Comparison of ENCODE assay signal across 8 cellular contexts in the genomic region with DNA sequence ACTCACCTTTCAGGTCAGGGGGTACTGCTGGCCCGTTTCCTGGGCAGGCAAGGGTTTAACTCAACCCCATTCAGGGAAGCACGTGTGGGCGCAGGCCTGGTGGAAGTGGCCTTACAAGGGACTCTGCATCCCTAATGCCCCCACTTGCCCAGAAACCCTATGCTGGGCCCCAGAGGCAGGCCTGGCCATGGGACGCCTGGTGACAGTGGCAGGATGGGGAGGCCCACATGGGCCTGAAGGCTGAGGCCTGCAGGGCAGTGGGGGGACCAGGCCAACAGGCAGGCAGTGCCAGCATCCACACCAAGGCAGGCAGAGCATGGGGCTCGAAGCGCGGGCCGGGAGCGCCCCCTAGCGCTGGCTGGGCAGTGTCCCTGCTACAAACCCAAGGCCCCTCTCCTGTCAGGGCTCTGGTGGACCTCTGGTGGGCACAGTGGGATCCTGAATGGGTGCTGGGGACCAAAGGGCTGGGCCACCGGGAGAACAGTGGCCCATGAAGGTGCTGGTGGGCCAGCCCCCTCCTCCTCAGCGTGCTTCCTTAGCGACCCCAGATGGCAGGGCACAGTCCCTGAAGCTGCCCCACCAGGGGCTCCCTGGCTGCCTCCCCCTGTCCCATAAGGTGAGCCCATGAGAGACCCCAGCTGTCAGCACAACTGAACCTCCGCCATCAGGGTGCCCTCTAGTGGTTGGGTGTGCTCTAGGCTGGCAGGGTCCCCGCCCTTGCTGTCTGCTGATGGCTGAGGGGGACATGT. TPM values are rescaled to one million over a fixed set of nuclear protein-coding genes. Genes with fewer than 3 reads are reported as not detected.
DNase-seq lines count a peak whose midpoint lies in the region; ATAC-seq, FAIRE-seq and TF ChIP-seq lines count a peak whose summit lies in the region.

No MANE protein-coding gene starts in this region.

- peak; percentile 87 for ATAC-seq in HepG2
- no peak for ATAC-seq in GM18873 (IDR thresholded peaks at IDR 0.05; ENCODE audit: low FRiP score, unreplicated experiment)

- peak overlapping the region; percentile 24 for H3K27ac ChIP-seq in HepG2 (ENCODE audit: extremely low read length, insufficient read depth, low read length)

- BruUV-seq in HepG2 (replicated peaks; lab: Mats Ljungman, UMichigan), result no TSS peak

- no peaks in the 10 kb centered on the region for H3K79me2 ChIP-seq in HepG2 (ENCODE audit: insufficient read depth, low read length)

- TF ChIP-seq CTCF in GM13977 (IDR thresholded peaks at IDR 0.05; ENCODE audit: extremely low read depth, insufficient read depth, missing control alignments) (peak; percentile 97), HepG2 (CRISPR knock-in tag; IDR thresholded peaks at IDR 0.05) (peak; percentile 94)

- intact Hi-C loops in HepG2 (cut with micrococcal nuclease; ENCODE audit: unreplicated experiment), result loop anchor here (1.0 to 5.0 kb wide), 5 partner anchors 13 to 87 kb away; no protein-coding TSS in a partner anchor

- no peak for TF ChIP-seq POLR2A in HepG2 (IDR thresholded peaks at IDR 0.05; ENCODE audit: insufficient read depth in 1 of 2, low read depth in 2 of 2, low read length in 2 of 2)

- POLR2A ChIA-PET in activated CD4-positive, alpha-beta T cell treated with anti-CD3 and anti-CD28 coated beads, Interleukin-2, amount 10 ng/mL, durations not matched to agents 7 days and 5 days (lab: Charles Lee), result no interaction called here
- POLR2A ChIA-PET in HepG2 (lab: Yijun Ruan, JAX), result interaction anchor here (1.5 to 8.0 kb wide), 7 partner anchors 14 to 64 kb away, joined by 4 to 119 read pairs (median 14); a partner anchor contains a TSS

- H3K4me3 Mint-ChIP-seq in activated CD4-positive, alpha-beta T cell treated with anti-CD3 and anti-CD28 coated beads, Interleukin-2, amount 10 ng/mL, durations not matched to agents 7 days and 5 days, result no peak overlapping the region

- H2AFZ ChIP-seq in HepG2 (ENCODE audit: low read length), result no peak overlapping the region

- 0% methylated on average over 3 of the region's 15 CpGs for WGBS in HepG2 (ENCODE audit: low lambda C conversion rate)

- no peak overlapping the region for H3K4me2 ChIP-seq in HepG2 (ENCODE audit: low read depth, low read length)

- CTCF ChIA-PET in activated CD4-positive, alpha-beta T cell treated with anti-CD3 and anti-CD28 coated beads, Interleukin-2, amount 10 ng/mL, durations not matched to agents 7 days and 5 days (lab: Charles Lee), result interaction anchor here (0.5 to 2.3 kb wide), 11 partner anchors 10 to 117 kb away, joined by 3 to 9 read pairs (median 3); no protein-coding TSS in a partner anchor
- CTCF ChIA-PET in HepG2 (lab: Yijun Ruan, JAX; ENCODE audit: low intra/inter-chr PET ratio, low total read pairs), result interaction anchor here (0.7 to 4.3 kb wide), 17 partner anchors 15 to 116 kb away, joined by 3 to 179 read pairs (median 5); no protein-coding TSS in a partner anchor

- no peak overlapping the region for H3K9ac ChIP-seq in HepG2 (ENCODE audit: insufficient read depth, low read depth, low read length)

- H3K27ac Mint-ChIP-seq in activated CD4-positive, alpha-beta T cell treated with anti-CD3 and anti-CD28 coated beads, Interleukin-2, amount 10 ng/mL, durations not matched to agents 7 days and 5 days, result no peak overlapping the region

- FAIRE-seq in HepG2 (lab: Jason Lieb, UNC), result peak; percentile 77

- TF ChIP-seq RAD21 in HepG2 (CRISPR knock-in tag; IDR thresholded peaks at IDR 0.05), result peak; percentile 99

- peaks cover 14 to 38% of the 10 kb centered on the region in 2 experiments; a peak in 4 of 5 replicates for H3K36me3 ChIP-seq in HepG2 (replicated peaks in 1 of 2; ENCODE audit: control insufficient read depth in 1 of 2, insufficient read depth in 2 of 2, low read length in 2 of 2)

- DNase-seq in 8988T (peak; percentile 98), GM13977 (ENCODE audit: low spot score) (peak; percentile 92), NCI-H2196 treated with DMSO at 0.1 percent for 48 hours (lab: John Stamatoyannopoulos, UW; ENCODE audit: unreplicated experiment) (peak; percentile 15), dermis blood vessel endothelial cell (peak; percentile 84), HepG2 (ENCODE audit: low spot score) (peak; percentile 86)
- DNase-seq in activated CD4-positive, alpha-beta T cell treated with anti-CD3 and anti-CD28 coated beads, Interleukin-2, amount 10 ng/mL, durations not matched to agents 7 days and 5 days, result peak; percentile 72
- peak; percentile 18 to 67 (median 46) for DNase-seq in stimulated activated CD4-positive, alpha-beta T cell treated with anti-CD3 and anti-CD28 coated beads, TNF-alpha, amount 100 ng/mL, for 24 hours (ENCODE audit: low read depth in 3 of 3)

- peaks cover 6% of the 10 kb centered on the region; the same call in 1 of the 2 replicates for H4K20me1 ChIP-seq in HepG2 (ENCODE audit: insufficient read depth, low read length)

- no peaks in the 10 kb centered on the region for H3K27me3 ChIP-seq in HepG2 (ENCODE audit: control insufficient read depth in 1 of 2, insufficient read depth in 2 of 2, low read length in 2 of 2)

- H3K4me1 ChIP-seq in HepG2 (ENCODE audit: insufficient read depth, low read length), result peaks cover 20% of the 10 kb centered on the region

- TF ChIP-seq EP300 in HepG2 (IDR thresholded peaks at IDR 0.05; ENCODE audit: low read depth in 2 of 2, low read length in 2 of 2), result no peak
- 0 out of 2 replicates have a peak, but pooled peaks have one; percentile 32 for TF ChIP-seq EP300 in HepG2 (CRISPR knock-in tag; IDR thresholded peaks at IDR 0.05; ENCODE audit: borderline replicate concordance)

- no peaks in the 10 kb centered on the region for H3K9me3 Mint-ChIP-seq in activated CD4-positive, alpha-beta T cell treated with anti-CD3 and anti-CD28 coated beads, Interleukin-2, amount 10 ng/mL, durations not matched to agents 7 days and 5 days

- in situ Hi-C loops in GM13977 (cut with MboI; ENCODE audit: low pct_unique_long_range_greater_than_20kb, low sequenced_read_pairs, unreplicated experiment) (loop anchor here (5.0 kb wide), 1 partner anchor 68 kb away; no protein-coding TSS in a partner anchor), HepG2 (cut with HindIII; ENCODE audit: extremely low pct_ligation_motif_present, low pct_unique_long_range_greater_than_20kb) (loop anchor here (10.0 kb wide), 1 partner anchor 55 kb away; no protein-coding TSS in a partner anchor)

- H3K9me3 ChIP-seq in HepG2 (ENCODE audit: low read length), result no peaks in the 10 kb centered on the region

- H3K4me1 Mint-ChIP-seq in activated CD4-positive, alpha-beta T cell treated with anti-CD3 and anti-CD28 coated beads, Interleukin-2, amount 10 ng/mL, durations not matched to agents 7 days and 5 days, result no peaks in the 10 kb centered on the region

- peaks cover 2% of the 10 kb centered on the region for H3K36me3 Mint-ChIP-seq in activated CD4-positive, alpha-beta T cell treated with anti-CD3 and anti-CD28 coated beads, Interleukin-2, amount 10 ng/mL, durations not matched to agents 7 days and 5 days (ENCODE audit: low read depth)

- no peaks in the 10 kb centered on the region for H3K27me3 Mint-ChIP-seq in activated CD4-positive, alpha-beta T cell treated with anti-CD3 and anti-CD28 coated beads, Interleukin-2, amount 10 ng/mL, durations not matched to agents 7 days and 5 days

- no peak overlapping the region for H3K4me3 ChIP-seq in HepG2 (replicated peaks in 1 of 3; ENCODE audit: insufficient read depth in 1 of 3, low read depth in 2 of 3, low read length in 3 of 3)

RNA-seq across cellular contexts. Expression of a gene that starts 16.8 kb away (rescaled TPM):
- total RNA-seq in activated CD4-positive, alpha-beta T cell treated with anti-CD3 and anti-CD28 coated beads, Interleukin-2, amount 10 ng/mL, durations not matched to agents 7 days and 5 days, result under 1 TPM; 0.25 to 0.27 TPM
- 1.1 and 1.4 TPM in 2 replicates for total RNA-seq in dermis blood vessel endothelial cell
- total RNA-seq in HepG2 (2016; rRNA removed; fragmentation: Illumina TruSeq; extraction: Trizol), result 40.2 and 103 TPM in 2 replicates
- 18.3 and 22.4 TPM in 2 replicates for total RNA-seq in HepG2 (2016; cell fraction: cytosol; rRNA removed; fragmentation: Illumina TruSeq; extraction: Trizol; ENCODE audit: low read depth)
- total RNA-seq in HepG2 (2016; cell fraction: insoluble cytoplasmic fraction; rRNA removed; fragmentation: Illumina TruSeq; extraction: Trizol), result 38.7 and 106 TPM in 2 replicates
- 39.4 and 45.4 TPM in 2 replicates for total RNA-seq in HepG2 (2016; cell fraction: membrane; rRNA removed; fragmentation: Illumina TruSeq; extraction: Trizol)
- total RNA-seq in HepG2 (2016; cell fraction: nucleus; rRNA removed; fragmentation: Illumina TruSeq; extraction: Trizol), result 114 and 144 TPM in 2 replicates
- polyA plus RNA-seq in HepG2 (2011; rRNA removed), result 109 and 159 TPM in 2 replicates
- polyA plus RNA-seq in HepG2 (2011; cell fraction: cytosol; rRNA removed), result 87.8 and 132 TPM in 2 replicates
- polyA plus RNA-seq in HepG2 (2011; cell fraction: nucleus; rRNA removed), result 914 and 1,354 TPM in 2 replicates
- 127 and 140 TPM in 2 replicates for polyA plus RNA-seq in HepG2 (2012)
- polyA plus RNA-seq in HepG2 (2016; cell fraction: cytosol; fragmentation: Illumina TruSeq; extraction: Trizol; ENCODE audit: low read depth), result 6.7 and 7.6 TPM in 2 replicates
- polyA plus RNA-seq in HepG2 (2016; cell fraction: insoluble cytoplasmic fraction; fragmentation: Illumina TruSeq; extraction: Trizol; ENCODE audit: low read depth), result 36.5 and 42.1 TPM in 2 replicates
- 24.3 and 24.6 TPM in 2 replicates for polyA plus RNA-seq in HepG2 (2016; cell fraction: membrane; fragmentation: Illumina TruSeq; extraction: Trizol; ENCODE audit: low read depth)
- 393 and 407 TPM in 2 replicates for polyA plus RNA-seq in HepG2 (2016; cell fraction: nucleus; fragmentation: Illumina TruSeq; extraction: Trizol; ENCODE audit: insufficient read depth, low read depth)
- 7.3 and 222 TPM in 2 replicates for polyA minus RNA-seq in HepG2 (2011; rRNA and poly(A)+ RNA removed; ENCODE audit: low replicate concordance)
- 97.8 and 100 TPM in 2 replicates for polyA minus RNA-seq in HepG2 (2011; cell fraction: cytosol; rRNA and poly(A)+ RNA removed)
- polyA minus RNA-seq in HepG2 (2011; cell fraction: nucleus; rRNA and poly(A)+ RNA removed), result 130 and 153 TPM in 2 replicates

RNA-seq across cellular contexts. Expression of a gene that starts 46.0 kb away (rescaled TPM):
- 10 to 100 TPM; 40.7 to 49.5 TPM for total RNA-seq in activated CD4-positive, alpha-beta T cell treated with anti-CD3 and anti-CD28 coated beads, Interleukin-2, amount 10 ng/mL, durations not matched to agents 7 days and 5 days
- 90.0 and 95.8 TPM in 2 replicates for total RNA-seq in dermis blood vessel endothelial cell
- 29.4 and 41.6 TPM in 2 replicates for total RNA-seq in HepG2 (2016; rRNA removed; fragmentation: Illumina TruSeq; extraction: Trizol)
- total RNA-seq in HepG2 (2016; cell fraction: cytosol; rRNA removed; fragmentation: Illumina TruSeq; extraction: Trizol; ENCODE audit: low read depth), result 5.3 and 7.1 TPM in 2 replicates
- total RNA-seq in HepG2 (2016; cell fraction: insoluble cytoplasmic fraction; rRNA removed; fragmentation: Illumina TruSeq; extraction: Trizol), result 25.4 and 43.2 TPM in 2 replicates
- total RNA-seq in HepG2 (2016; cell fraction: membrane; rRNA removed; fragmentation: Illumina TruSeq; extraction: Trizol), result 10.6 and 10.8 TPM in 2 replicates
- total RNA-seq in HepG2 (2016; cell fraction: nucleus; rRNA removed; fragmentation: Illumina TruSeq; extraction: Trizol), result 39.8 and 46.4 TPM in 2 replicates
- polyA plus RNA-seq in HepG2 (2011; rRNA removed), result 9.7 and 14.7 TPM in 2 replicates
- 6.3 and 8.5 TPM in 2 replicates for polyA plus RNA-seq in HepG2 (2011; cell fraction: cytosol; rRNA removed)
- 56.2 and 61.1 TPM in 2 replicates for polyA plus RNA-seq in HepG2 (2011; cell fraction: nucleus; rRNA removed)
- 12.6 and 16.7 TPM in 2 replicates for polyA plus RNA-seq in HepG2 (2012)
- 1.6 and 2.1 TPM in 2 replicates for polyA plus RNA-seq in HepG2 (2016; cell fraction: cytosol; fragmentation: Illumina TruSeq; extraction: Trizol; ENCODE audit: low read depth)
- polyA plus RNA-seq in HepG2 (2016; cell fraction: insoluble cytoplasmic fraction; fragmentation: Illumina TruSeq; extraction: Trizol; ENCODE audit: low read depth), result 14.8 and 19.6 TPM in 2 replicates
- polyA plus RNA-seq in HepG2 (2016; cell fraction: membrane; fragmentation: Illumina TruSeq; extraction: Trizol; ENCODE audit: low read depth), result 3.7 and 4.3 TPM in 2 replicates
- 74.4 and 84.9 TPM in 2 replicates for polyA plus RNA-seq in HepG2 (2016; cell fraction: nucleus; fragmentation: Illumina TruSeq; extraction: Trizol; ENCODE audit: insufficient read depth, low read depth)
- 41.3 and 51.6 TPM in 2 replicates for polyA minus RNA-seq in HepG2 (2011; rRNA and poly(A)+ RNA removed; ENCODE audit: low replicate concordance)
- polyA minus RNA-seq in HepG2 (2011; cell fraction: cytosol; rRNA and poly(A)+ RNA removed), result 26.3 and 30.1 TPM in 2 replicates
- 21.1 and 31.3 TPM in 2 replicates for polyA minus RNA-seq in HepG2 (2011; cell fraction: nucleus; rRNA and poly(A)+ RNA removed)

Comparison
In these comparisons a context has a peak if more than half of its experiments do, and no peak if none do; other contexts are left out.
1. DNase-seq: peak in every context shown above with its lines; median percentile 98 in 8988T; 92 in GM13977; 86 in HepG2; 84 in dermis blood vessel endothelial cell; 72 in activated CD4-positive, alpha-beta T cell treated with anti-CD3 and anti-CD28 coated beads, Interleukin-2, amount 10 ng/mL, durations not matched to agents 7 days and 5 days; 46 in stimulated activated CD4-positive, alpha-beta T cell treated with anti-CD3 and anti-CD28 coated beads, TNF-alpha, amount 100 ng/mL, for 24 hours; 15 in NCI-H2196 treated with DMSO at 0.1 percent for 48 hours.